Comparison of ENCODE assay signal across 1 cellular context in the genomic region with DNA sequence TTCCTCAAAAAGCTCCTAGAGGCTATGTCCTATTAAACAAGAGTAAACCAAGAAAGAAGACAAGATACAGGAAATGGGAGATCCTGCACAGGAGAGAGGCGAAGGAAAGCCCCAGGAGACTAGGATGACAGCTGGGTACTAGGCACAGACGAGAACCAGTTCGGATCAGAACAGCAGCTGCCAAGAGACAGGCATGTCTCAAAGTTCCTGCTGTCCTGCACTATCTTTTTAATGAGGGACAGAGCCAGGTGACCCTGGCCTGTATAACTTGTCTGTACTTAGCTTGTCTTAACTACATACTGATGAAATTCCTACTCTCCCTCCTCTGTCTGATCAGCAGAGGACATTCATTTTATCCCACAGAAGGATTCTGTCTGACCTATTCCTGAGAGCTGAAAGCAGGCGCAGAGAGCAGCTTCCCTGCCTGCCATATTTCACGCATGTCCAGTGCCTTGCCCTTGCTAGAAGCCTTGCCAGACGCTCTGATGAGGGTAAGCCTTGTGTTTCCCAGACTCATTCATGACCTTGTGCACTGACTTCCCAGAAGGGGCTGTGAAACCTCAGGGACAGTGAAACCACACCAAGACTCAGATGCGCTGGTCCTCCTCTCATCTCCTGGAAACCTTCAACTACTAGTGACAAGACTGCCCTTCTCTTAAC.
TF ChIP-seq lines count a peak whose summit lies in the region.

No MANE protein-coding gene starts in this region.

TF ChIP-seq in SK-N-SH, 30 proteins besides CTCF, POLR2A, EP300 and RAD21:
- TF ChIP-seq SMC3 (IDR thresholded peaks at IDR 0.05; ENCODE audit: low read depth, low read length): no peak
- no peak for TF ChIP-seq TEAD4 (IDR thresholded peaks at IDR 0.05; ENCODE audit: borderline replicate concordance, insufficient read depth)
- TF ChIP-seq JUND (IDR thresholded peaks at IDR 0.05): no peak
- TF ChIP-seq, protein P1, sequence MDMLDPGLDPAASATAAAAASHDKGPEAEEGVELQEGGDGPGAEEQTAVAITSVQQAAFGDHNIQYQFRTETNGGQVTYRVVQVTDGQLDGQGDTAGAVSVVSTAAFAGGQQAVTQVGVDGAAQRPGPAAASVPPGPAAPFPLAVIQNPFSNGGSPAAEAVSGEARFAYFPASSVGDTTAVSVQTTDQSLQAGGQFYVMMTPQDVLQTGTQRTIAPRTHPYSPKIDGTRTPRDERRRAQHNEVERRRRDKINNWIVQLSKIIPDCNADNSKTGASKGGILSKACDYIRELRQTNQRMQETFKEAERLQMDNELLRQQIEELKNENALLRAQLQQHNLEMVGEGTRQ (IDR thresholded peaks at IDR 0.05; ENCODE audit: borderline replicate concordance, low read depth, low read length): no peak
- TF ChIP-seq, protein P2, sequence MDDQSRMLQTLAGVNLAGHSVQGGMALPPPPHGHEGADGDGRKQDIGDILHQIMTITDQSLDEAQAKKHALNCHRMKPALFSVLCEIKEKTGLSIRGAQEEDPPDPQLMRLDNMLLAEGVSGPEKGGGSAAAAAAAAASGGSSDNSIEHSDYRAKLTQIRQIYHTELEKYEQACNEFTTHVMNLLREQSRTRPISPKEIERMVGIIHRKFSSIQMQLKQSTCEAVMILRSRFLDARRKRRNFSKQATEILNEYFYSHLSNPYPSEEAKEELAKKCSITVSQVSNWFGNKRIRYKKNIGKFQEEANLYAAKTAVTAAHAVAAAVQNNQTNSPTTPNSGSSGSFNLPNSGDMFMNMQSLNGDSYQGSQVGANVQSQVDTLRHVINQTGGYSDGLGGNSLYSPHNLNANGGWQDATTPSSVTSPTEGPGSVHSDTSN (IDR thresholded peaks at IDR 0.05): no peak
